ENCODE assay signal across 1 cellular context in genomic region chrX:323721-324628, GRCh38.
A peak's percentile ranks its signal among the peaks of the same experiment; 100 is the strongest.
TF ChIP-seq lines count a peak whose summit lies in the region.

No MANE protein-coding gene starts in this region.

TF ChIP-seq in HepG2, 621 proteins besides CTCF, POLR2A, EP300 and RAD21 (continued from another document and continues in another):
- TF ChIP-seq KMT2A (CRISPR knock-in tag; IDR thresholded peaks at IDR 0.05) (no peak), JARID2 (CRISPR knock-in tag; IDR thresholded peaks at IDR 0.05; ENCODE audit: insufficient replicate concordance) (no peak), ZNF749 (CRISPR knock-in tag; IDR thresholded peaks at IDR 0.05; ENCODE audit: borderline replicate concordance) (no peak), ZNF383 (CRISPR knock-in tag; IDR thresholded peaks at IDR 0.05; ENCODE audit: borderline replicate concordance) (no peak), ZNF251 (CRISPR knock-in tag; IDR thresholded peaks at IDR 0.05) (no peak), KLF11 (CRISPR knock-in tag; IDR thresholded peaks at IDR 0.05) (no peak), RARA (CRISPR knock-in tag; IDR thresholded peaks at IDR 0.05) (no peak), FOXP1 (IDR thresholded peaks at IDR 0.05) (no peak), FOXP1 (CRISPR knock-in tag; IDR thresholded peaks at IDR 0.05) (no peak), TBL1XR1 (IDR thresholded peaks at IDR 0.05; ENCODE audit: borderline replicate concordance, low read length, partially characterized antibody) (no peak), ZNF839 (CRISPR knock-in tag; IDR thresholded peaks at IDR 0.05; ENCODE audit: borderline replicate concordance) (no peak), ZNF549 (CRISPR knock-in tag; IDR thresholded peaks at IDR 0.05) (no peak), ZSCAN9 (CRISPR knock-in tag; IDR thresholded peaks at IDR 0.05; ENCODE audit: borderline replicate concordance) (no peak), PPARG (CRISPR knock-in tag; conservative IDR thresholded peaks at IDR 0.05) (no peak), FUBP1 (CRISPR knock-in tag; IDR thresholded peaks at IDR 0.05; ENCODE audit: borderline replicate concordance) (no peak), MED8 (CRISPR knock-in tag; IDR thresholded peaks at IDR 0.05; ENCODE audit: insufficient replicate concordance) (no peak), TFE3 (CRISPR knock-in tag; IDR thresholded peaks at IDR 0.05) (no peak), HNRNPL (IDR thresholded peaks at IDR 0.05; ENCODE audit: low read depth, low read length) (no peak), RFX1 (IDR thresholded peaks at IDR 0.05) (no peak), ZNF331 (CRISPR knock-in tag; IDR thresholded peaks at IDR 0.05) (no peak), MXD1 (CRISPR knock-in tag; IDR thresholded peaks at IDR 0.05) (no peak), HOXA9 (CRISPR knock-in tag; IDR thresholded peaks at IDR 0.05; ENCODE audit: borderline replicate concordance) (no peak), SYNCRIP (IDR thresholded peaks at IDR 0.05; ENCODE audit: insufficient read depth, low read depth, low read length) (no peak), ZSCAN5A (CRISPR knock-in tag; IDR thresholded peaks at IDR 0.05; ENCODE audit: borderline replicate concordance) (no peak), MAX (IDR thresholded peaks at IDR 0.05) (no peak), DPF2 (CRISPR knock-in tag; IDR thresholded peaks at IDR 0.05; ENCODE audit: borderline replicate concordance, low read depth) (no peak), ZFAT (CRISPR knock-in tag; conservative IDR thresholded peaks at IDR 0.05) (no peak), ZHX1 (CRISPR knock-in tag; IDR thresholded peaks at IDR 0.05; ENCODE audit: low read depth) (no peak), MBD4 (IDR thresholded peaks at IDR 0.05; ENCODE audit: borderline replicate concordance, low read length) (no peak), ZFY (CRISPR knock-in tag; IDR thresholded peaks at IDR 0.05) (no peak; the same call in 1 of the 2 replicates), HCFC1 (IDR thresholded peaks at IDR 0.05; ENCODE audit: low read depth, low read length) (no peak), SIN3A (IDR thresholded peaks at IDR 0.05; ENCODE audit: borderline replicate concordance, low read depth, low read length) (no peak), SKI (IDR thresholded peaks at IDR 0.05; ENCODE audit: partially characterized antibody) (no peak), KDM3A (CRISPR knock-in tag; IDR thresholded peaks at IDR 0.05; ENCODE audit: low read depth) (0 out of 2 replicates have a peak, but pooled peaks have one; percentile 3), TSC22D2 (CRISPR knock-in tag; IDR thresholded peaks at IDR 0.05; ENCODE audit: borderline replicate concordance) (no peak), RFX3 (CRISPR knock-in tag; IDR thresholded peaks at IDR 0.05) (no peak), GTF2F1 (IDR thresholded peaks at IDR 0.05; ENCODE audit: low read length) (no peak), HOMEZ (CRISPR knock-in tag; IDR thresholded peaks at IDR 0.05; ENCODE audit: low read depth) (no peak), SNAPC2 (CRISPR knock-in tag; IDR thresholded peaks at IDR 0.05) (peak; percentile 44; the same call in 1 of the 2 replicates), DR1 (CRISPR knock-in tag; IDR thresholded peaks at IDR 0.05) (no peak), TP53 (CRISPR knock-in tag; conservative IDR thresholded peaks at IDR 0.05) (no peak), ZNF569 (CRISPR knock-in tag; IDR thresholded peaks at IDR 0.05; ENCODE audit: borderline replicate concordance) (no peak), ZFP36L2 (CRISPR knock-in tag; IDR thresholded peaks at IDR 0.05) (no peak), PRMT3 (CRISPR knock-in tag; IDR thresholded peaks at IDR 0.05; ENCODE audit: borderline replicate concordance, low read depth) (no peak), NCOR1 (IDR thresholded peaks at IDR 0.05; ENCODE audit: borderline replicate concordance, low read length) (no peak), ZSCAN21 (CRISPR knock-in tag; IDR thresholded peaks at IDR 0.05; ENCODE audit: borderline replicate concordance) (peak; percentile 72), MNT (IDR thresholded peaks at IDR 0.05) (no peak), HIVEP1 (CRISPR knock-in tag; IDR thresholded peaks at IDR 0.05) (0 out of 2 replicates have a peak, but pooled peaks have one; percentile 17), GPN1 (CRISPR knock-in tag; IDR thresholded peaks at IDR 0.05; ENCODE audit: borderline replicate concordance) (no peak), ZFP41 (CRISPR knock-in tag; IDR thresholded peaks at IDR 0.05; ENCODE audit: borderline replicate concordance) (no peak)
- TF ChIP-seq, protein P1, sequence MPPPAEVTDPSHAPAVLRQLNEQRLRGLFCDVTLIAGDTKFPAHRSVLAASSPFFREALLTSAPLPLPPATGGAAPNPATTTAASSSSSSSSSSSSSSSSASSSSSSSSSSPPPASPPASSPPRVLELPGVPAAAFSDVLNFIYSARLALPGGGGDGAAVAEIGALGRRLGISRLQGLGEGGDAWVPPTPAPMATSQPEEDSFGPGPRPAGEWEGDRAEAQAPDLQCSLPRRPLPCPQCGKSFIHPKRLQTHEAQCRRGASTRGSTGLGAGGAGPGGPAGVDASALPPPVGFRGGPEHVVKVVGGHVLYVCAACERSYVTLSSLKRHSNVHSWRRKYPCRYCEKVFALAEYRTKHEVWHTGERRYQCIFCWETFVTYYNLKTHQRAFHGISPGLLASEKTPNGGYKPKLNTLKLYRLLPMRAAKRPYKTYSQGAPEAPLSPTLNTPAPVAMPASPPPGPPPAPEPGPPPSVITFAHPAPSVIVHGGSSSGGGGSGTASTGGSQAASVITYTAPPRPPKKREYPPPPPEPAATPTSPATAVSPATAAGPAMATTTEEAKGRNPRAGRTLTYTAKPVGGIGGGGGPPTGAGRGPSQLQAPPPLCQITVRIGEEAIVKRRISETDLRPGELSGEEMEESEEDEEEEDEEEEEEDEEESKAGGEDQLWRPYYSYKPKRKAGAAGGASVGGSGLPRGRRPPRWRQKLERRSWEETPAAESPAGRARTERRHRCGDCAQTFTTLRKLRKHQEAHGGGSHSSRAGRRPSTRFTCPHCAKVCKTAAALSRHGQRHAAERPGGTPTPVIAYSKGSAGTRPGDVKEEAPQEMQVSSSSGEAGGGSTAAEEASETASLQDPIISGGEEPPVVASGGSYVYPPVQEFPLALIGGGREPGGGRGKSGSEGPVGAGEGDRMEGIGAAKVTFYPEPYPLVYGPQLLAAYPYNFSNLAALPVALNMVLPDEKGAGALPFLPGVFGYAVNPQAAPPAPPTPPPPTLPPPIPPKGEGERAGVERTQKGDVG (CRISPR knock-in tag; IDR thresholded peaks at IDR 0.05; ENCODE audit: borderline replicate concordance): no peak
- TF ChIP-seq, protein P2, sequence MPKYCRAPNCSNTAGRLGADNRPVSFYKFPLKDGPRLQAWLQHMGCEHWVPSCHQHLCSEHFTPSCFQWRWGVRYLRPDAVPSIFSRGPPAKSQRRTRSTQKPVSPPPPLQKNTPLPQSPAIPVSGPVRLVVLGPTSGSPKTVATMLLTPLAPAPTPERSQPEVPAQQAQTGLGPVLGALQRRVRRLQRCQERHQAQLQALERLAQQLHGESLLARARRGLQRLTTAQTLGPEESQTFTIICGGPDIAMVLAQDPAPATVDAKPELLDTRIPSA (CRISPR knock-in tag; IDR thresholded peaks at IDR 0.05; ENCODE audit: borderline replicate concordance): no peak
- TF ChIP-seq, protein P3, sequence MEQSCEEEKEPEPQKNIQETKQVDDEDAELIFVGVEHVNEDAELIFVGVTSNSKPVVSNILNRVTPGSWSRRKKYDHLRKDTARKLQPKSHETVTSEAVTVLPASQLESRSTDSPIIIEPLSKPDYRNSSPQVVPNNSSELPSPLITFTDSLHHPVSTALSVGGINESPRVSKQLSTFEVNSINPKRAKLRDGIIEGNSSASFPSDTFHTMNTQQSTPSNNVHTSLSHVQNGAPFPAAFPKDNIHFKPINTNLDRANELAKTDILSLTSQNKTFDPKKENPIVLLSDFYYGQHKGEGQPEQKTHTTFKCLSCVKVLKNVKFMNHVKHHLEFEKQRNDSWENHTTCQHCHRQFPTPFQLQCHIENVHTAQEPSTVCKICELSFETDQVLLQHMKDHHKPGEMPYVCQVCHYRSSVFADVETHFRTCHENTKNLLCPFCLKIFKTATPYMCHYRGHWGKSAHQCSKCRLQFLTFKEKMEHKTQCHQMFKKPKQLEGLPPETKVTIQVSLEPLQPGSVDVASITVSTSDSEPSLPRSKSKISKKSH (CRISPR knock-in tag; IDR thresholded peaks at IDR 0.05; ENCODE audit: borderline replicate concordance): no peak
